In genomic region chr13:36369268-36370107, GRCh38 we compare ENCODE assay signal across 27 cellular contexts. TPM values are rescaled to one million over a fixed set of nuclear protein-coding genes. Genes with fewer than 3 reads are reported as not detected.
A peak's percentile ranks its signal among the peaks of the same experiment; 100 is the strongest.
DNase-seq lines count a peak whose midpoint lies in the region; ATAC-seq, FAIRE-seq and TF ChIP-seq lines count a peak whose summit lies in the region.
"Had no signal": no experiment of that assay in that cellular context is flagged by ENCODE, and none has a peak within 500 bp of the region (broad histone marks: within the 10 kb centered on the region; RNA-seq: fewer than 3 reads in every experiment).

No MANE protein-coding gene starts in this region.

- no peak for TF ChIP-seq EP300 in esophagus muscularis mucosa (IDR thresholded peaks at IDR 0.05)

- no peaks in the 10 kb centered on the region for H3K27me3 ChIP-seq in esophagus muscularis mucosa
- H3K27me3 ChIP-seq: body of pancreas, heart left ventricle had no signal

- H3K4me3 Mint-ChIP-seq in natural killer cell = no peak overlapping the region
- H3K4me3 Mint-ChIP-seq: activated naive CD4-positive, alpha-beta T cell treated with anti-CD3 and anti-CD28 coated beads, Interleukin-2, amount 10 ng/mL, durations not matched to agents 7 days and 5 days; immature natural killer cell; naive thymus-derived CD4-positive, alpha-beta T cell; stimulated activated naive CD8-positive, alpha-beta T cell treated with anti-CD3 and anti-CD28 coated beads, Interleukin-15, amount 100 ng/mL, for 72 hours; T-helper 1 cell treated with Interleukin-12 subunit alpha and Interleukin-12 subunit beta and Interleukin-4 antibody, amounts not matched to agents 30 μg/mL and 1 μg/mL, for 36 hours had no signal

- in situ Hi-C loops in G401 (cut with HindIII; ENCODE audit: low sequenced_read_pairs) = no loop called here

- no peaks in the 10 kb centered on the region for H3K27me3 Mint-ChIP-seq in natural killer cell (ENCODE audit: low read depth in 2 of 2)
- H3K27me3 Mint-ChIP-seq: stimulated activated naive CD8-positive, alpha-beta T cell treated with anti-CD3 and anti-CD28 coated beads, Interleukin-15, amount 100 ng/mL, for 72 hours had no signal

- DNase-seq in RCC 7860 (ENCODE audit: low spot score) = peak; percentile 14
- DNase-seq in dedifferentiated amniotic fluid mesenchymal stem cell (ENCODE audit: extremely low spot score) = peak; percentile 32
- no peak for DNase-seq in left ventricle myocardium superior
- DNase-seq in substantia nigra (lab: John Stamatoyannopoulos, UW) = no peak
- no peak for DNase-seq in G401 (ENCODE audit: low spot score)
- no peak for DNase-seq in retina
- DNase-seq in esophagus muscularis mucosa (ENCODE audit: extremely low spot score) = no peak
- DNase-seq in natural killer cell = no peak
- DNase-seq: activated CD4-positive, alpha-beta T cell treated with anti-CD3 and anti-CD28 coated beads, Interleukin-2, amount 50 U/mL, for 4 hours; activated naive CD4-positive, alpha-beta T cell treated with anti-CD3 and anti-CD28 coated beads, Interleukin-2, amount 10 ng/mL, durations not matched to agents 7 days and 5 days; body of pancreas; cortex of kidney; immature natural killer cell; mammary epithelial cell; naive thymus-derived CD4-positive, alpha-beta T cell; NCI-H69; SIG-M5; stimulated activated CD4-positive, alpha-beta T cell treated with anti-CD3 and anti-CD28 coated beads, Interleukin-4, amount 100 ng/mL, for 1 hour; stimulated activated naive CD8-positive, alpha-beta T cell treated with anti-CD3 and anti-CD28 coated beads, Interleukin-15, amount 100 ng/mL, for 72 hours had no signal

- no peaks in the 10 kb centered on the region for H3K9me3 Mint-ChIP-seq in natural killer cell
- H3K9me3 Mint-ChIP-seq: stimulated activated naive CD8-positive, alpha-beta T cell treated with anti-CD3 and anti-CD28 coated beads, Interleukin-15, amount 100 ng/mL, for 72 hours; T-helper 1 cell treated with Interleukin-12 subunit alpha and Interleukin-12 subunit beta and Interleukin-4 antibody, amounts not matched to agents 30 μg/mL and 1 μg/mL, for 36 hours had no signal

- ATAC-seq in left ventricle myocardium superior (peak; percentile 40), natural killer cell (no peak)
- ATAC-seq: body of pancreas; naive thymus-derived CD4-positive, alpha-beta T cell; stimulated activated naive CD8-positive, alpha-beta T cell treated with anti-CD3 and anti-CD28 coated beads, Interleukin-15, amount 100 ng/mL, for 72 hours had no signal

- intact Hi-C loops in left ventricle myocardium superior (cut with micrococcal nuclease) = no loop called here
- intact Hi-C loops in esophagus muscularis mucosa (cut with DNase I) = no loop called here
- intact Hi-C loops in natural killer cell (cut with micrococcal nuclease) = no loop called here

- no peak overlapping the region for H3K4me3 ChIP-seq in esophagus muscularis mucosa
- H3K4me3 ChIP-seq: body of pancreas, heart left ventricle, smooth muscle cell had no signal

- TF ChIP-seq CTCF in esophagus muscularis mucosa (IDR thresholded peaks at IDR 0.05) = no peak
- TF ChIP-seq CTCF in natural killer cell (IDR thresholded peaks at IDR 0.05) = no peak

- no peak for TF ChIP-seq POLR2A in esophagus muscularis mucosa (IDR thresholded peaks at IDR 0.05; ENCODE audit: low read depth)

- no peaks in the 10 kb centered on the region for H3K9me3 ChIP-seq in esophagus muscularis mucosa
- H3K9me3 ChIP-seq: body of pancreas, heart left ventricle had no signal

- WGBS in esophagus muscularis mucosa = 68% methylated on average over 8 of the region's 8 CpGs

- H3K36me3 ChIP-seq in esophagus muscularis mucosa = no peaks in the 10 kb centered on the region
- H3K36me3 ChIP-seq: heart left ventricle had no signal

- no peaks in the 10 kb centered on the region for H3K4me1 Mint-ChIP-seq in natural killer cell
- H3K4me1 Mint-ChIP-seq: activated naive CD4-positive, alpha-beta T cell treated with anti-CD3 and anti-CD28 coated beads, Interleukin-2, amount 10 ng/mL, durations not matched to agents 7 days and 5 days; immature natural killer cell; naive thymus-derived CD4-positive, alpha-beta T cell; stimulated activated naive CD8-positive, alpha-beta T cell treated with anti-CD3 and anti-CD28 coated beads, Interleukin-15, amount 100 ng/mL, for 72 hours had no signal

- H3K36me3 Mint-ChIP-seq in natural killer cell = no peaks in the 10 kb centered on the region
- H3K36me3 Mint-ChIP-seq: activated naive CD4-positive, alpha-beta T cell treated with anti-CD3 and anti-CD28 coated beads, Interleukin-2, amount 10 ng/mL, durations not matched to agents 7 days and 5 days; immature natural killer cell; naive thymus-derived CD4-positive, alpha-beta T cell had no signal

- H3K27ac ChIP-seq in substantia nigra (ENCODE audit: low read depth, low read length, poor library complexity, severe bottlenecking) (peak overlapping the region; percentile 96), esophagus muscularis mucosa (replicated peaks in 1 of 4) (peak overlapping the region in 2 of 4 donors; percentile 8 to 35)
- H3K27ac ChIP-seq: body of pancreas, parathyroid adenoma had no signal

- H3K27ac Mint-ChIP-seq in natural killer cell = no peak overlapping the region
- H3K27ac Mint-ChIP-seq: activated naive CD4-positive, alpha-beta T cell treated with anti-CD3 and anti-CD28 coated beads, Interleukin-2, amount 10 ng/mL, durations not matched to agents 7 days and 5 days; immature natural killer cell; naive thymus-derived CD4-positive, alpha-beta T cell; stimulated activated naive CD8-positive, alpha-beta T cell treated with anti-CD3 and anti-CD28 coated beads, Interleukin-15, amount 100 ng/mL, for 72 hours; T-helper 1 cell treated with Interleukin-12 subunit alpha and Interleukin-12 subunit beta and Interleukin-4 antibody, amounts not matched to agents 30 μg/mL and 1 μg/mL, for 36 hours had no signal

- FAIRE-seq in RCC 7860 (lab: Jason Lieb, UNC) = peak; percentile 88
- FAIRE-seq: D721Med, endothelial cell of umbilical vein, G401.6, H1 had no signal

- H3K4me1 ChIP-seq in esophagus muscularis mucosa = peaks cover 0 to 11% (median 10%) of the 10 kb centered on the region in 4 donors
- H3K4me1 ChIP-seq: parathyroid adenoma had no signal

RNA-seq across cellular contexts. Expression of gene SPART, which starts 23.3 kb away (rescaled TPM):
- total RNA-seq in left ventricle myocardium superior (44.1 TPM), esophagus muscularis mucosa (100 to 1,000 TPM in 3 of 4 donors, 10 to 100 TPM in 1; 95.1 to 157 (median 122) TPM), natural killer cell (10 to 100 TPM; 29.2 to 31.2 (median 30.6) TPM)
- total RNA-seq in G401 (2014; rRNA removed; shearing (Covaris generic)) = 0.31 and 0.43 TPM in 2 replicates

Comparison
In these comparisons a context has a peak if more than half of its experiments do, and no peak if none do; other contexts are left out.
1. DNase-seq: peak in RCC 7860 (single experiment) and dedifferentiated amniotic fluid mesenchymal stem cell (single experiment); none in left ventricle myocardium superior (single experiment), substantia nigra (0 of 49), G401 (single experiment), retina (single experiment), esophagus muscularis mucosa (single experiment) and natural killer cell (single experiment).
2. RNA of gene SPART, which starts 23.3 kb away (total RNA-seq): 95.1 to 157 TPM in esophagus muscularis mucosa, 44.1 TPM in left ventricle myocardium superior (single experiment) and 29.2 to 31.2 TPM in natural killer cell; 0.31 to 0.43 TPM in G401; every median in the first group is over 10 times any median in the second.